Comparison of ENCODE assay signal across 19 cellular contexts in the genomic region with DNA sequence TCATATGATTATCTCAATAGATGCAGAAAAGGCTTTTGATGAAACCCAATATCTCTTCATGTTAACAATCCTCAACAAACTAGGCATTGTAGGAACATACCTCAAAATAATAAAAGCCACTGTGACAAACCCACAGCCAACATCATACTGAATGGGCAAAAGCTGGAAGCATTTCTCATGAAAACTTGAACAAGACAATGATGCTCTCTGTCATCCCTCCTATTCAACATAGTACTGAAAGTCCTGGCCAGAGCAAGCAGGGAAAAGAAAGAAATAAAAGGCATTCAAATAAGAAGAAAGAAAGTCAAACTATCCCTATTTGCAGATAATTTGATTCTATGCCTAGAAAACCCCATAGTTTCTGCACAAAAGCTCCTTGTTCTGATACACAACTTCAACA.
"Had no signal": no experiment of that assay in that cellular context is flagged by ENCODE, and none has a peak within 500 bp of the region (broad histone marks: within the 10 kb centered on the region; RNA-seq: fewer than 3 reads in every experiment).

No MANE protein-coding gene starts in this region.

- H3K9me3 Mint-ChIP-seq: nephron progenitor cell had no signal

- H3K27ac Mint-ChIP-seq: immature natural killer cell; naive thymus-derived CD4-positive, alpha-beta T cell; nephron progenitor cell had no signal

- H3K9me3 ChIP-seq: colonic mucosa, gastrocnemius medialis, neutrophil had no signal

- H3K4me3 ChIP-seq: colonic mucosa, gastrocnemius medialis, left ventricle myocardium inferior, lung, stomach had no signal

- H3K27me3 ChIP-seq: colonic mucosa, gastrocnemius medialis, neutrophil, stomach had no signal

- H3K4me1 ChIP-seq: colonic mucosa, gastrocnemius medialis, left ventricle myocardium inferior, stomach had no signal

- H3K36me3 ChIP-seq: colonic mucosa, gastrocnemius medialis, left ventricle myocardium inferior, neutrophil, stomach had no signal

- H3K36me3 Mint-ChIP-seq: immature natural killer cell; naive thymus-derived CD4-positive, alpha-beta T cell had no signal

- H3K27ac ChIP-seq: colonic mucosa, gastrocnemius medialis, left ventricle myocardium inferior, neutrophil, stomach had no signal

- H3K4me1 Mint-ChIP-seq: immature natural killer cell; naive thymus-derived CD4-positive, alpha-beta T cell; nephron progenitor cell had no signal

- H3K4me3 Mint-ChIP-seq: immature natural killer cell; naive thymus-derived CD4-positive, alpha-beta T cell; nephron progenitor cell had no signal

- DNase-seq: colonic mucosa; dermis blood vessel endothelial cell; erythroblast; gastrocnemius medialis; immature natural killer cell; kidney; left cardiac atrium; left ventricle myocardium inferior; mesendoderm; naive thymus-derived CD4-positive, alpha-beta T cell; nephron progenitor cell; right cardiac atrium; small intestine; stimulated activated CD4-positive, alpha-beta T cell treated with anti-CD3 and anti-CD28 coated beads, Interleukin-12 subunit alpha, Interleukin-12 subunit beta, amount 100 ng/mL, for 4 hours; stimulated activated naive CD4-positive, alpha-beta T cell; stomach; trophoblast cell had no signal

- ATAC-seq: gastrocnemius medialis; left cardiac atrium; naive thymus-derived CD4-positive, alpha-beta T cell; right cardiac atrium had no signal
